25 cellular contexts compared by ENCODE assay signal in the genomic region with DNA sequence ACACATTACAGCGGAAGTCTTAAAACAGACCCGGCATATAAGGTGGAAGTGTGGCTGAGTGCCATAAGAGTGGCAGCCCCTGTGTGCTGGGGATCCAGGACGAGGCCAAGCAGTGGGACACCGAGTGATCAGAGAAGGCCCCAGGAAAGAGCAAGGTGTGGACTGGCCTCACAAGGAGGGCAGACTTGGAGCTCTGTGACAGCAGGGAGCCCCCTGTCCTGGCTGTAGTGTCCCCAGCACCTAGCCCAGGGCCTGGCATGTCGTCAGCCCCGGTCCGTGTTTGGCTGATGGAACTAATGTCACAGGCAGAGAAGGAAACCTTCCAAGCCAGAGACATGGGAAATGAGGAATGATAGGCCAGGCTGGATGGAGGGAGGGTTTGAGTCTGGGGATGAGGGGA. TPM values are rescaled to one million over a fixed set of nuclear protein-coding genes. Genes with fewer than 3 reads are reported as not detected.
DNase-seq lines count a peak whose midpoint lies in the region; TF ChIP-seq lines count a peak whose summit lies in the region.
"Had no signal": no experiment of that assay in that cellular context is flagged by ENCODE, and none has a peak within 500 bp of the region (broad histone marks: within the 10 kb centered on the region; RNA-seq: fewer than 3 reads in every experiment).

No MANE protein-coding gene starts in this region.

- peaks cover 46% of the 10 kb centered on the region for H4K20me1 ChIP-seq in hepatocyte (ENCODE audit: insufficient read depth, poor library complexity, severe bottlenecking)

- H3K4me1 ChIP-seq in Peyer's patch (peaks cover 0 to 17% (median 0%) of the 10 kb centered on the region in 4 donors), hepatocyte (ENCODE audit: insufficient read depth) (peaks cover 41% of the 10 kb centered on the region), trophoblast cell (ENCODE audit: control insufficient read depth in 1 of 2, insufficient read depth in 2 of 2, low read length in 2 of 2) (peaks cover 10 to 18% of the 10 kb centered on the region in 2 experiments)

- H3K9me2 ChIP-seq in hepatocyte (replicated peaks; ENCODE audit: insufficient read depth) = no peaks in the 10 kb centered on the region

- H3K14ac ChIP-seq in trophoblast cell (ENCODE audit: low read length) = no peak overlapping the region

- H2BK5ac ChIP-seq in trophoblast cell (ENCODE audit: low read depth, low read length, poor library complexity) = no peak overlapping the region

- peak overlapping the region; percentile 13 for H3K4ac ChIP-seq in trophoblast cell (ENCODE audit: low read depth, low read length)

- H3K4me3 ChIP-seq in Peyer's patch (no peak overlapping the region), hepatocyte (no peak overlapping the region), trophoblast cell (ENCODE audit: low read depth, low read length) (no peak overlapping the region)
- H3K4me3 ChIP-seq: body of pancreas, heart left ventricle, right atrium auricular region, SK-N-MC had no signal

- H4K8ac ChIP-seq in trophoblast cell (ENCODE audit: low read depth, low read length) = no peak overlapping the region

- TF ChIP-seq CTCF in C4-2B (conservative IDR thresholded peaks at IDR 0.05) = no peak
- no peak for TF ChIP-seq CTCF in Peyer's patch (IDR thresholded peaks at IDR 0.05)
- TF ChIP-seq CTCF in hepatocyte (IDR thresholded peaks at IDR 0.05; ENCODE audit: poor library complexity) = no peak

- no peaks in the 10 kb centered on the region for H3K9me3 ChIP-seq in Peyer's patch
- no peaks in the 10 kb centered on the region for H3K9me3 ChIP-seq in hepatocyte (ENCODE audit: low read depth)
- H3K9me3 ChIP-seq in trophoblast cell (ENCODE audit: insufficient read depth, low read depth, low read length) = peaks cover 2% of the 10 kb centered on the region
- H3K9me3 ChIP-seq: body of pancreas, heart left ventricle, right atrium auricular region had no signal

- DNase-seq in Peyer's patch (no peak), hepatocyte (ENCODE audit: low spot score) (peak; percentile 29), trophoblast cell (no peak), GM19238 (ENCODE audit: insufficient read length, low spot score) (no peak), SKM-1 (lab: John Stamatoyannopoulos, UW; ENCODE audit: unreplicated experiment) (no peak)
- DNase-seq in NK-92 treated with Interleukin-12 subunit alpha and Interleukin-12 subunit beta, amount 100 ng/mL, for 24 hours (lab: John Stamatoyannopoulos, UW) = no peak
- no peak for DNase-seq in activated CD4-positive, alpha-beta T cell treated with anti-CD3 and anti-CD28 coated beads for 48 hours
- DNase-seq: ACHN; activated CD4-positive, alpha-beta T cell treated with anti-CD3 and anti-CD28 coated beads for 1 hour; activated CD8-positive, alpha-beta T cell treated with anti-CD3 and anti-CD28 coated beads, Interleukin-2, amount 10 ng/mL, durations not matched to agents 7 days and 5 days; activated gamma-delta T cell treated with Interleukin-2 at 50 U/mL for 16 hours; activated T-cell treated with anti-CD3 and anti-CD28 coated beads, Interleukin-2, amount 50 U/mL, for 24 hours; C1 segment of cervical spinal cord; cerebellar nuclear complex; heart left ventricle; naive B cell; NCI-H1417 treated with DMSO at 0.1 percent for 48 hours; NCI-H2227 treated with DMSO at 0.1 percent for 48 hours; stimulated activated CD4-positive, alpha-beta T cell treated with anti-CD3 and anti-CD28 coated beads, Interleukin-2, amount 100 ng/mL, for 24 hours; T-helper 17 cell had no signal

- no peak for TF ChIP-seq POLR2A in Peyer's patch (IDR thresholded peaks at IDR 0.05)

- H2BK12ac ChIP-seq in trophoblast cell (ENCODE audit: low read length) = no peak overlapping the region

- H3K23ac ChIP-seq in trophoblast cell (ENCODE audit: low read length) = no peak overlapping the region

- H2AK5ac ChIP-seq in trophoblast cell (ENCODE audit: low read length) = no peak overlapping the region

- no peak overlapping the region for H4K12ac ChIP-seq in trophoblast cell (ENCODE audit: low read depth, low read length)

- no peak overlapping the region for H3K9ac ChIP-seq in trophoblast cell (ENCODE audit: low read length)
- H3K9ac ChIP-seq: KMS-11 had no signal

- H3K27ac ChIP-seq in C4-2B (peak overlapping the region; percentile 14; the same call in 1 of the 2 replicates), Peyer's patch (peak overlapping the region in 3 of 4 donors; percentile 13 to 33 (median 15)), hepatocyte (peak overlapping the region; percentile 65), trophoblast cell (ENCODE audit: low read depth, low read length) (no peak overlapping the region)
- H3K27ac ChIP-seq: KMS-11, SK-N-MC had no signal

- H3K27me3 ChIP-seq in Peyer's patch (no peaks in the 10 kb centered on the region), hepatocyte (no peaks in the 10 kb centered on the region), trophoblast cell (ENCODE audit: insufficient read depth, low read length) (no peaks in the 10 kb centered on the region)
- H3K27me3 ChIP-seq: body of pancreas, heart left ventricle, right atrium auricular region had no signal

- 58% methylated on average over 7 of the region's 7 CpGs for WGBS in hepatocyte (ENCODE audit: low lambda C conversion rate, missing lambda C conversion rate)
- no CpG with 5 or more reads among the region's 7 CpGs for WGBS in trophoblast cell (ENCODE audit: extremely low coverage, insufficient coverage, insufficient read length)

- peak overlapping the region; percentile 55 for H3K4me2 ChIP-seq in hepatocyte
- no peak overlapping the region for H3K4me2 ChIP-seq in trophoblast cell (ENCODE audit: low read length)
- H3K4me2 ChIP-seq: KMS-11 had no signal

- H3K79me1 ChIP-seq in trophoblast cell (ENCODE audit: low read length) = peaks cover 15% of the 10 kb centered on the region

- peak overlapping the region; percentile 22 for H3K18ac ChIP-seq in trophoblast cell (ENCODE audit: low read length)

- no peak overlapping the region for H2BK120ac ChIP-seq in trophoblast cell (ENCODE audit: insufficient read depth, low read length, poor library complexity)

- H3K36me3 ChIP-seq in Peyer's patch (no peaks in the 10 kb centered on the region), hepatocyte (replicated peaks; ENCODE audit: insufficient read depth, low read depth) (no peaks in the 10 kb centered on the region), trophoblast cell (ENCODE audit: control insufficient read depth in 1 of 2, insufficient read depth in 2 of 2, low read length in 2 of 2) (peaks cover 0 to 2% of the 10 kb centered on the region in 2 experiments)
- H3K36me3 ChIP-seq: heart left ventricle, right atrium auricular region had no signal

- H4K91ac ChIP-seq in trophoblast cell (ENCODE audit: low read depth, low read length) = no peak overlapping the region

- H2AFZ ChIP-seq in hepatocyte (no peak overlapping the region), trophoblast cell (ENCODE audit: insufficient read depth, low read length, poor library complexity) (no peak overlapping the region)

- H3K79me2 ChIP-seq in hepatocyte (peaks cover 94% of the 10 kb centered on the region), trophoblast cell (ENCODE audit: control insufficient read depth, insufficient read depth, low read length, poor library complexity) (peaks cover 25% of the 10 kb centered on the region)

RNA-seq across cellular contexts. Expression of gene PDIA5, which starts 4.8 kb away (rescaled TPM):
- total RNA-seq in Peyer's patch (10 to 100 TPM; 13.7 to 63.5 (median 19.4) TPM), hepatocyte (71.8 and 82.0 TPM in 2 replicates)
- polyA plus RNA-seq in hepatocyte = 88.4 and 97.3 TPM in 2 replicates
- polyA plus RNA-seq in trophoblast cell (2013) = 77.0 and 78.2 TPM in 2 replicates

RNA-seq across cellular contexts. Expression of gene SEMA5B, which starts 44.0 kb away (rescaled TPM):
- total RNA-seq in Peyer's patch (1 to 10 TPM in 2 of 4 donors, under 1 TPM in 1, not detected in 1; 0.54 to 6.8 (median 2.5) TPM), hepatocyte (0.88 and 1.4 TPM in 2 replicates)
- 1.8 and 4.2 TPM in 2 replicates for polyA plus RNA-seq in hepatocyte
- 8.9 and 9.2 TPM in 2 replicates for polyA plus RNA-seq in trophoblast cell (2013)
- total RNA-seq: activated CD8-positive, alpha-beta T cell treated with anti-CD3 and anti-CD28 coated beads, Interleukin-2, amount 10 ng/mL, durations not matched to agents 7 days and 5 days; T-helper 17 cell had no signal
